Comparison of ENCODE assay signal across 28 cellular contexts in genomic region chr7:83837683-83838082, GRCh38.
"Had no signal": no experiment of that assay in that cellular context is flagged by ENCODE, and none has a peak within 500 bp of the region (broad histone marks: within the 10 kb centered on the region; RNA-seq: fewer than 3 reads in every experiment).

No MANE protein-coding gene starts in this region.

- H3K4me2 ChIP-seq: SK-N-SH had no signal

- H3K27ac ChIP-seq: adrenal gland, body of pancreas, breast epithelium, Peyer's patch, SJSA1 had no signal

- H3K9me3 Mint-ChIP-seq: activated CD4-positive, alpha-beta T cell treated with anti-CD3 and anti-CD28 coated beads, Interleukin-2, amount 10 ng/mL, durations not matched to agents 24 days and 14 days; activated naive CD4-positive, alpha-beta T cell treated with anti-CD3 and anti-CD28 coated beads for 36 hours; activated naive CD4-positive, alpha-beta T cell treated with anti-CD3 and anti-CD28 coated beads, Interleukin-2, amount 50 U/mL, for 72 hours; activated T-cell treated with anti-CD3 and anti-CD28 coated beads, Interleukin-2, amount 50 U/mL, for 4 hours; activated T-helper 1 cell treated with anti-CD3 and anti-CD28 coated beads, Interleukin-12 subunit alpha, Interleukin-12 subunit beta, Interleukin-2, Interleukin-4 antibody, amounts not matched to agents 30 ng/mL and 10 ng/mL and 1 ng/mL, durations not matched to agents 14 hours and 24 hours and 36 hours; T-helper 1 cell treated with Interleukin-12 subunit alpha and Interleukin-12 subunit beta and Interleukin-4 antibody, amounts not matched to agents 30 μg/mL and 1 μg/mL, for 36 hours; T-helper 2 cell treated with Interferon-gamma antibody and Interleukin-4, amounts not matched to agents 5 μg/mL and 100 μg/mL, for 36 hours had no signal

- H3K36me3 Mint-ChIP-seq: activated naive CD4-positive, alpha-beta T cell treated with anti-CD3 and anti-CD28 coated beads, Interleukin-2, amount 50 U/mL, for 72 hours had no signal

- H3K4me3 Mint-ChIP-seq: activated CD4-positive, alpha-beta T cell treated with anti-CD3 and anti-CD28 coated beads, Interleukin-2, amount 10 ng/mL, durations not matched to agents 24 days and 14 days; activated CD8-positive, alpha-beta T cell treated with anti-CD3 and anti-CD28 coated beads, Interleukin-2, amount 10 ng/mL, durations not matched to agents 7 days and 5 days; activated naive CD4-positive, alpha-beta T cell treated with anti-CD3 and anti-CD28 coated beads for 36 hours; activated T-cell treated with anti-CD3 and anti-CD28 coated beads, Interleukin-2, amount 50 U/mL, for 4 hours; activated T-helper 1 cell treated with anti-CD3 and anti-CD28 coated beads, Interleukin-12 subunit alpha, Interleukin-12 subunit beta, Interleukin-2, Interleukin-4 antibody, amounts not matched to agents 30 ng/mL and 10 ng/mL and 1 ng/mL, durations not matched to agents 14 hours and 24 hours and 36 hours; T-helper 1 cell treated with Interleukin-12 subunit alpha and Interleukin-12 subunit beta and Interleukin-4 antibody, amounts not matched to agents 30 μg/mL and 1 μg/mL, for 36 hours; T-helper 2 cell treated with Interferon-gamma antibody and Interleukin-4, amounts not matched to agents 5 μg/mL and 100 μg/mL, for 36 hours had no signal

- H3K9ac ChIP-seq: SK-N-SH had no signal

- DNase-seq: activated CD4-positive, alpha-beta T cell treated with anti-CD3 and anti-CD28 coated beads, Interleukin-2, amount 10 ng/mL, durations not matched to agents 24 days and 14 days; activated CD4-positive, alpha-beta T cell treated with anti-CD3 and anti-CD28 coated beads, Interleukin-2, amount 50 U/mL, for 4 hours; activated CD8-positive, alpha-beta T cell treated with anti-CD3 and anti-CD28 coated beads, Interleukin-2, amount 10 ng/mL, durations not matched to agents 7 days and 5 days; activated gamma-delta T cell treated with Interleukin-2 at 50 U/mL for 16 hours; activated naive CD4-positive, alpha-beta T cell treated with anti-CD3 and anti-CD28 coated beads for 36 hours; activated T-cell treated with anti-CD3 and anti-CD28 coated beads, Interleukin-2, amount 50 U/mL, for 4 hours; adrenal gland; body of pancreas; MG63; NCI-H1048; NCI-H1105 treated with DMSO at 0.1 percent for 48 hours; NCI-H1436; NCI-H1694; NCI-H1930; NCI-H345; NCI-H524 treated with DMSO at 0.1 percent for 48 hours; PC-3; Peyer's patch; RPMI8226; SHP77 treated with DMSO at 0.1 percent for 48 hours; SK-N-SH had no signal

- H3K36me3 ChIP-seq: adrenal gland, breast epithelium, MG63, Peyer's patch, SJSA1 had no signal

- H3K27ac Mint-ChIP-seq: activated CD4-positive, alpha-beta T cell treated with anti-CD3 and anti-CD28 coated beads, Interleukin-2, amount 10 ng/mL, durations not matched to agents 24 days and 14 days; activated CD8-positive, alpha-beta T cell treated with anti-CD3 and anti-CD28 coated beads, Interleukin-2, amount 10 ng/mL, durations not matched to agents 7 days and 5 days; activated naive CD4-positive, alpha-beta T cell treated with anti-CD3 and anti-CD28 coated beads for 36 hours; activated naive CD4-positive, alpha-beta T cell treated with anti-CD3 and anti-CD28 coated beads, Interleukin-2, amount 50 U/mL, for 72 hours; activated T-helper 1 cell treated with anti-CD3 and anti-CD28 coated beads, Interleukin-12 subunit alpha, Interleukin-12 subunit beta, Interleukin-2, Interleukin-4 antibody, amounts not matched to agents 30 ng/mL and 10 ng/mL and 1 ng/mL, durations not matched to agents 14 hours and 24 hours and 36 hours; T-helper 1 cell treated with Interleukin-12 subunit alpha and Interleukin-12 subunit beta and Interleukin-4 antibody, amounts not matched to agents 30 μg/mL and 1 μg/mL, for 36 hours; T-helper 2 cell treated with Interferon-gamma antibody and Interleukin-4, amounts not matched to agents 5 μg/mL and 100 μg/mL, for 36 hours had no signal

- H3K4me1 Mint-ChIP-seq: activated CD4-positive, alpha-beta T cell treated with anti-CD3 and anti-CD28 coated beads, Interleukin-2, amount 10 ng/mL, durations not matched to agents 24 days and 14 days had no signal

- H3K9me3 ChIP-seq: adrenal gland, body of pancreas, breast epithelium, MG63, Peyer's patch, SJSA1, SK-N-SH had no signal

- ATAC-seq: activated CD8-positive, alpha-beta T cell treated with anti-CD3 and anti-CD28 coated beads, Interleukin-2, amount 10 ng/mL, durations not matched to agents 7 days and 5 days; activated naive CD4-positive, alpha-beta T cell treated with anti-CD3 and anti-CD28 coated beads, Interleukin-2, amount 50 U/mL, for 72 hours; activated T-cell treated with anti-CD3 and anti-CD28 coated beads, Interleukin-2, amount 50 U/mL, for 4 hours; body of pancreas; PC-3 had no signal

- FAIRE-seq: astrocyte had no signal

- H3K27me3 Mint-ChIP-seq: activated CD4-positive, alpha-beta T cell treated with anti-CD3 and anti-CD28 coated beads, Interleukin-2, amount 10 ng/mL, durations not matched to agents 24 days and 14 days had no signal

- H3K4me1 ChIP-seq: adrenal gland, body of pancreas, breast epithelium, Peyer's patch, SJSA1 had no signal

- H3K4me3 ChIP-seq: adrenal gland, body of pancreas, breast epithelium, MG63, Peyer's patch, SJSA1 had no signal

- H3K27me3 ChIP-seq: adrenal gland, body of pancreas, breast epithelium, MG63, Peyer's patch, SJSA1 had no signal
